Comparison of ENCODE assay signal across 17 cellular contexts in genomic region chr2:197480165-197481036, GRCh38.
"Had no signal": no experiment of that assay in that cellular context is flagged by ENCODE, and none has a peak within 500 bp of the region (broad histone marks: within the 10 kb centered on the region; RNA-seq: fewer than 3 reads in every experiment).

No MANE protein-coding gene starts in this region.

- ATAC-seq: activated CD4-positive, CD25-positive, alpha-beta regulatory T cell treated with anti-CD3 and anti-CD28 coated beads, Interleukin-2, amount 50 U/mL, for 24 hours; activated T-helper 17 cell treated with anti-CD3 and anti-CD28 coated beads, Interleukin-2, amount 50 U/mL, for 72 hours; body of pancreas; gastrocnemius medialis; left lung; pancreas had no signal

- H3K4me3 ChIP-seq: body of pancreas, coronary artery, gastrocnemius medialis, left lung, pancreas, uterus had no signal

- H3K36me3 ChIP-seq: uterus had no signal

- H3K27me3 ChIP-seq: body of pancreas, gastrocnemius medialis, left lung, pancreas, uterus had no signal

- FAIRE-seq: pancreas had no signal

- DNase-seq: activated CD8-positive, alpha-beta memory T cell treated with anti-CD3 and anti-CD28 coated beads, Interleukin-2, amount 50 U/mL, for 48 hours; activated CD8-positive, alpha-beta T cell treated with anti-CD3 and anti-CD28 coated beads, Interleukin-2, amount 10 ng/mL, durations not matched to agents 7 days and 5 days; activated naive CD4-positive, alpha-beta T cell treated with anti-CD3 and anti-CD28 coated beads, Interleukin-2, amount 10 ng/mL, durations not matched to agents 7 days and 5 days; amniotic stem cell; body of pancreas; central memory CD4-positive, alpha-beta T cell; effector CD4-positive, alpha-beta T cell; gastrocnemius medialis; islet precursor cell; left lung; pancreas; stimulated activated CD4-positive, alpha-beta T cell treated with anti-CD3 and anti-CD28 coated beads, Interleukin-15, amount 100 ng/mL, for 24 hours; stimulated activated CD4-positive, alpha-beta T cell treated with anti-CD3 and anti-CD28 coated beads, Interleukin-4, amount 100 ng/mL, for 24 hours; uterus had no signal

- H3K4me1 ChIP-seq: body of pancreas, gastrocnemius medialis, pancreas, uterus had no signal

- H3K27ac ChIP-seq: body of pancreas, coronary artery, gastrocnemius medialis, left lung, pancreas, uterus had no signal

- H3K9me3 ChIP-seq: gastrocnemius medialis, uterus had no signal
